ENCODE assay signal across 1 cellular context in genomic region chr20:17571967-17572638, GRCh38.
TF ChIP-seq lines count a peak whose summit lies in the region.

No MANE protein-coding gene starts in this region.

TF ChIP-seq in GM23338, 12 proteins besides CTCF, POLR2A, EP300 and RAD21 (continued from another document):
- TF ChIP-seq REST (IDR thresholded peaks at IDR 0.05; ENCODE audit: unreplicated experiment): no peak
- no peak for TF ChIP-seq POLR2AphosphoS5 (IDR thresholded peaks at IDR 0.05; ENCODE audit: low read depth)
- no peak for TF ChIP-seq NANOG (IDR thresholded peaks at IDR 0.05; ENCODE audit: borderline replicate concordance)
TF ChIP-seq in GM23338: peak in this region for 0.
